30 cellular contexts compared by ENCODE assay signal in the genomic region with DNA sequence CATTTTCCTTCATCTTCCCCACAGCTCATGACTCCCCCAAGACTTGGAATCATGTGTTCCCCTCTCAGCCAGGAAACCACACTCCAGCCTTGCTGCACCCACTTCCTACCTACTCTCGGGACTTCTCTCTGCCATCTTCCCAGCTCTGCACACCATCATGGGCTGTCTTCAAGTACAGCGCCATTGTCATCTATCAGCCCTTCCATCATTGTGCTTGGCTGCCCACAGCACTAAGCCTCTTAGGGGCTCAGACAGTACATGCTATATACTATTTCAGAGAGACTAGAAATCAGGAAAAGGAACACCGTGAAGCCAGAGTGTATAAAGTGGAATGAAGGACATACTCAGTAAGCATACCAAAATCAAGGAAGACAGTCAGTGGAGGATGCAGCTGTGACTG.
"Had no signal": no experiment of that assay in that cellular context is flagged by ENCODE, and none has a peak within 500 bp of the region (broad histone marks: within the 10 kb centered on the region; RNA-seq: fewer than 3 reads in every experiment).

No MANE protein-coding gene starts in this region.

- H3K36me3 Mint-ChIP-seq: activated naive CD4-positive, alpha-beta T cell treated with anti-CD3 and anti-CD28 coated beads, Interleukin-2, amount 50 U/mL, for 24 hours; activated naive CD8-positive, alpha-beta T cell treated with anti-CD3 and anti-CD28 coated beads, Interleukin-2, amount 10 ng/mL, durations not matched to agents 7 days and 5 days had no signal

- H3K4me3 ChIP-seq: SJCRH30, SK-N-MC had no signal

- H3K27me3 Mint-ChIP-seq: activated CD4-positive, alpha-beta T cell treated with anti-CD3 and anti-CD28 coated beads, Interleukin-2, amount 10 ng/mL, durations not matched to agents 24 days and 14 days; activated naive CD4-positive, alpha-beta T cell treated with anti-CD3 and anti-CD28 coated beads, Interleukin-2, amount 50 U/mL, for 24 hours; activated T-cell treated with anti-CD3 and anti-CD28 coated beads, Interleukin-2, amount 50 U/mL, for 24 hours; brain; central memory CD8-positive, alpha-beta T cell had no signal

- H3K27ac ChIP-seq: KMS-11, SJCRH30, SK-N-MC had no signal

- H3K4me3 Mint-ChIP-seq: activated CD4-positive, alpha-beta T cell treated with anti-CD3 and anti-CD28 coated beads, Interleukin-2, amount 10 ng/mL, durations not matched to agents 24 days and 14 days; activated CD8-positive, alpha-beta T cell treated with anti-CD3 and anti-CD28 coated beads for 36 hours; activated naive CD4-positive, alpha-beta T cell treated with anti-CD3 and anti-CD28 coated beads, Interleukin-2, amount 50 U/mL, for 24 hours; activated naive CD8-positive, alpha-beta T cell treated with anti-CD3 and anti-CD28 coated beads, Interleukin-2, amount 10 ng/mL, durations not matched to agents 7 days and 5 days; activated T-cell treated with anti-CD3 and anti-CD28 coated beads, Interleukin-2, amount 50 U/mL, for 24 hours; central memory CD8-positive, alpha-beta T cell had no signal

- H3K4me1 Mint-ChIP-seq: activated CD4-positive, alpha-beta T cell treated with anti-CD3 and anti-CD28 coated beads, Interleukin-2, amount 10 ng/mL, durations not matched to agents 24 days and 14 days; activated naive CD4-positive, alpha-beta T cell treated with anti-CD3 and anti-CD28 coated beads, Interleukin-2, amount 50 U/mL, for 24 hours; activated naive CD8-positive, alpha-beta T cell treated with anti-CD3 and anti-CD28 coated beads, Interleukin-2, amount 10 ng/mL, durations not matched to agents 7 days and 5 days; central memory CD8-positive, alpha-beta T cell had no signal

- H3K9me3 ChIP-seq: SJCRH30 had no signal

- H3K27ac Mint-ChIP-seq: activated CD4-positive, alpha-beta T cell treated with anti-CD3 and anti-CD28 coated beads, Interleukin-2, amount 10 ng/mL, durations not matched to agents 24 days and 14 days; activated CD8-positive, alpha-beta T cell treated with anti-CD3 and anti-CD28 coated beads for 36 hours; activated naive CD4-positive, alpha-beta T cell treated with anti-CD3 and anti-CD28 coated beads, Interleukin-2, amount 50 U/mL, for 24 hours; activated naive CD8-positive, alpha-beta T cell treated with anti-CD3 and anti-CD28 coated beads, Interleukin-2, amount 10 ng/mL, durations not matched to agents 7 days and 5 days; activated T-cell treated with anti-CD3 and anti-CD28 coated beads, Interleukin-2, amount 50 U/mL, for 24 hours; activated T-helper 2 cell treated with anti-CD3 and anti-CD28 coated beads, Interferon-gamma antibody, Interleukin-2, Interleukin-4, amounts not matched to agents 10 μg/mL and 5 μg/mL and 100 μg/mL, durations not matched to agents 14 hours and 24 hours and 36 hours had no signal

- H3K27me3 ChIP-seq: SJCRH30 had no signal

- H3K9me3 Mint-ChIP-seq: activated naive CD4-positive, alpha-beta T cell treated with anti-CD3 and anti-CD28 coated beads, Interleukin-2, amount 50 U/mL, for 24 hours had no signal

- H3K4me1 ChIP-seq: SJCRH30 had no signal

- DNase-seq: activated CD4-positive, alpha-beta T cell treated with anti-CD3 and anti-CD28 coated beads, Interleukin-2, amount 10 ng/mL, durations not matched to agents 24 days and 14 days; activated CD4-positive, alpha-beta T cell treated with anti-CD3 and anti-CD28 coated beads, Interleukin-2, amount 50 U/mL, for 4 hours; activated CD8-positive, alpha-beta T cell treated with anti-CD3 and anti-CD28 coated beads for 36 hours; activated gamma-delta T cell; activated naive CD4-positive, alpha-beta T cell treated with Interleukin-2 at 50 U/mL for 16 hours; activated naive CD8-positive, alpha-beta T cell treated with anti-CD3 and anti-CD28 coated beads, Interleukin-2, amount 10 ng/mL, durations not matched to agents 7 days and 5 days; activated T-cell treated with anti-CD3 and anti-CD28 coated beads, Interleukin-2, amount 50 U/mL, for 24 hours; amygdala; MM.1S; MV-4-11; NCI-H1092; NCI-H1436 treated with DMSO at 0.1 percent for 48 hours; NCI-H1694 treated with DMSO at 0.1 percent for 48 hours; NCI-H2029 treated with DMSO at 0.1 percent for 48 hours; NCI-H2107; NCI-H2171 treated with DMSO at 0.1 percent for 48 hours; NCI-H2227 treated with DMSO at 0.1 percent for 48 hours; NCI-H446; NCI-H510A treated with DMSO at 0.1 percent for 48 hours; NCI-H526 treated with DMSO at 0.1 percent for 48 hours; NCI-H774; SHP77; SJCRH30; T1000 had no signal
